In the genomic region with DNA sequence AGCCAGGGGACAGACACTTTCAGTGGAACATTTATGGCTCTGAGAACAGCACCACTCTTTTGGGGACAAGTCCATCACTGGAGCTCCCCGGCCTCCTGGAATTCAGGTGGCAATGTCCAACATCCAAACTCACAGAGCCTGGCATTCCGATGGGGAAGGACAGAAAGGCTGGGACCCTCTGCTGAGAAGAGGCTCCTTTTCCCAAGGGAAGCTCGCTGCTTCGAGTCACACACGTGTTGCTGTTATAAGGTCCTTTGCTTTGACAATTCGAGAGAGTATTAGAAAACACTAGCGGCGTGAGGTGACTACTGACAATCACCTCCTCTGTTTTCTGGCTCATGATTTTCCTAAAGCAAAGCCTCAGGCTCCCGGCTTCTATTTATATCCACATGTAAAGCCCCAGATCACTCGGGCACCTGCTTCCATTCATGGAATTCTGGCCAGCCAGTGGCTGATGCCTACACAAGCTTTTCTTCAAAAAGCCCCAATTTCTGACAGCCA, we compare ENCODE assay signal across 27 cellular contexts.
DNase-seq lines count a peak whose midpoint lies in the region; ATAC-seq and TF ChIP-seq lines count a peak whose summit lies in the region.
"Had no signal": no experiment of that assay in that cellular context is flagged by ENCODE, and none has a peak within 500 bp of the region (broad histone marks: within the 10 kb centered on the region; RNA-seq: fewer than 3 reads in every experiment).

No MANE protein-coding gene starts in this region.

- intact Hi-C loops in right cardiac atrium (cut with DNase I), result loop anchor here in 1 of 4 donors (10.0 kb wide), 1 partner anchor 733 kb away; no protein-coding TSS in a partner anchor
- intact Hi-C loops in sigmoid colon (cut with DNase I), result loop anchor here (10.0 kb wide), 1 partner anchor 613 kb away; no protein-coding TSS in a partner anchor

- no peaks in the 10 kb centered on the region for H3K9me3 Mint-ChIP-seq in activated CD8-positive, alpha-beta T cell treated with anti-CD3 and anti-CD28 coated beads, Interleukin-2, amount 10 ng/mL, durations not matched to agents 7 days and 5 days (ENCODE audit: insufficient read depth)
- H3K9me3 Mint-ChIP-seq: activated B cell treated with CpG ODN at 0.5 μM for 24 hours; activated naive CD4-positive, alpha-beta T cell treated with anti-CD3 and anti-CD28 coated beads, Interleukin-2, amount 50 U/mL, for 24 hours; immature natural killer cell; naive thymus-derived CD4-positive, alpha-beta T cell had no signal

- H3K4me3 ChIP-seq in DND-41 (ENCODE audit: low read depth in 1 of 2, low read length in 2 of 2), result no peak overlapping the region
- no peak overlapping the region for H3K4me3 ChIP-seq in right cardiac atrium (ENCODE audit: low read length)
- H3K4me3 ChIP-seq in sigmoid colon, result no peak overlapping the region
- no peak overlapping the region for H3K4me3 ChIP-seq in WERI-Rb-1 (ENCODE audit: low read depth, low read length)
- H3K4me3 ChIP-seq: breast epithelium, Peyer's patch, SJSA1, thoracic aorta, uterus had no signal

- H3K4me1 ChIP-seq in DND-41 (ENCODE audit: insufficient read depth, low read length), result peaks cover 18% of the 10 kb centered on the region
- peaks cover 3% of the 10 kb centered on the region for H3K4me1 ChIP-seq in right cardiac atrium (ENCODE audit: control insufficient read depth, insufficient read depth, low read length)
- peaks cover 0 to 57% (median 52%) of the 10 kb centered on the region in 4 donors for H3K4me1 ChIP-seq in sigmoid colon
- H3K4me1 ChIP-seq: Peyer's patch, SJSA1 had no signal

- POLR2A ChIA-PET in activated CD8-positive, alpha-beta T cell treated with anti-CD3 and anti-CD28 coated beads, Interleukin-2, amount 10 ng/mL, durations not matched to agents 7 days and 5 days (lab: Charles Lee), result no interaction called here

- peaks cover 5% of the 10 kb centered on the region for H3K4me1 Mint-ChIP-seq in activated CD8-positive, alpha-beta T cell treated with anti-CD3 and anti-CD28 coated beads, Interleukin-2, amount 10 ng/mL, durations not matched to agents 7 days and 5 days (ENCODE audit: low read depth)
- H3K4me1 Mint-ChIP-seq: activated B cell treated with CpG ODN at 0.5 μM for 24 hours; activated naive CD4-positive, alpha-beta T cell treated with anti-CD3 and anti-CD28 coated beads, Interleukin-2, amount 50 U/mL, for 24 hours had no signal

- DNase-seq in DND-41, result no peak
- DNase-seq in right cardiac atrium, result no peak
- DNase-seq in sigmoid colon, result peak; percentile 56
- no peak for DNase-seq in activated CD8-positive, alpha-beta T cell treated with anti-CD3 and anti-CD28 coated beads, Interleukin-2, amount 10 ng/mL, durations not matched to agents 7 days and 5 days
- no peak for DNase-seq in RPMI8226
- DNase-seq in WERI-Rb-1, result no peak
- DNase-seq: activated B cell treated with CpG ODN at 0.5 μM for 24 hours; amygdala; dermis blood vessel endothelial cell; immature natural killer cell; IMR-90; naive thymus-derived CD4-positive, alpha-beta T cell; NCI-H1048; NCI-H1694 treated with DMSO at 0.1 percent for 48 hours; NCI-H2171; NCI-H524; nucleus accumbens; Peyer's patch; stimulated activated CD4-positive, alpha-beta T cell treated with anti-CD3 and anti-CD28 coated beads, Interleukin-4, amount 100 ng/mL, for 4 hours; stimulated activated naive CD4-positive, alpha-beta T cell; uterus had no signal

- peaks cover 38% of the 10 kb centered on the region for H3K36me3 ChIP-seq in DND-41 (ENCODE audit: insufficient read depth, low read length)
- H3K36me3 ChIP-seq in sigmoid colon, result peaks cover 0 to 13% (median 4%) of the 10 kb centered on the region in 4 donors
- H3K36me3 ChIP-seq in WERI-Rb-1, result no peaks in the 10 kb centered on the region; the same call in 1 of the 2 replicates
- H3K36me3 ChIP-seq: breast epithelium, uterus had no signal

- TF ChIP-seq CTCF in DND-41 (IDR thresholded peaks at IDR 0.05; ENCODE audit: borderline replicate concordance, extremely low read depth, low read length, poor library complexity, severe bottlenecking) (no peak), sigmoid colon (IDR thresholded peaks at IDR 0.05) (no peak), WERI-Rb-1 (IDR thresholded peaks at IDR 0.05; ENCODE audit: low read depth, low read length) (no peak)

- H3K79me2 ChIP-seq in DND-41 (ENCODE audit: insufficient read depth, low read length), result peaks cover 4% of the 10 kb centered on the region; the same call in 1 of the 2 replicates

- no peaks in the 10 kb centered on the region for H3K27me3 Mint-ChIP-seq in activated CD8-positive, alpha-beta T cell treated with anti-CD3 and anti-CD28 coated beads, Interleukin-2, amount 10 ng/mL, durations not matched to agents 7 days and 5 days (ENCODE audit: low read depth)
- H3K27me3 Mint-ChIP-seq: activated B cell treated with CpG ODN at 0.5 μM for 24 hours; activated naive CD4-positive, alpha-beta T cell treated with anti-CD3 and anti-CD28 coated beads, Interleukin-2, amount 50 U/mL, for 24 hours; naive thymus-derived CD4-positive, alpha-beta T cell had no signal

- no peak overlapping the region for H3K4me3 Mint-ChIP-seq in activated CD8-positive, alpha-beta T cell treated with anti-CD3 and anti-CD28 coated beads, Interleukin-2, amount 10 ng/mL, durations not matched to agents 7 days and 5 days
- H3K4me3 Mint-ChIP-seq: activated B cell treated with CpG ODN at 0.5 μM for 24 hours; activated naive CD4-positive, alpha-beta T cell treated with anti-CD3 and anti-CD28 coated beads, Interleukin-2, amount 50 U/mL, for 24 hours; immature natural killer cell; naive thymus-derived CD4-positive, alpha-beta T cell had no signal

- WGBS in right cardiac atrium, result 73% methylated on average over 10 of the region's 10 CpGs
- WGBS in sigmoid colon, 2 donors, result 91 to 94% methylated on average over 10 of the region's 10 CpGs

- H3K9me3 ChIP-seq in DND-41 (ENCODE audit: insufficient read depth, low read length, severe bottlenecking) (no peaks in the 10 kb centered on the region), right cardiac atrium (ENCODE audit: control insufficient read depth, low read length) (no peaks in the 10 kb centered on the region), sigmoid colon (no peaks in the 10 kb centered on the region), WERI-Rb-1 (ENCODE audit: severe bottlenecking) (no peaks in the 10 kb centered on the region)
- H3K9me3 ChIP-seq: breast epithelium, Peyer's patch, SJSA1, thoracic aorta, uterus had no signal

- H2AFZ ChIP-seq in DND-41 (ENCODE audit: low read depth, low read length), result no peak overlapping the region

- TF ChIP-seq EP300 in sigmoid colon (IDR thresholded peaks at IDR 0.05), result no peak

- no peak overlapping the region for H3K4me2 ChIP-seq in DND-41 (ENCODE audit: insufficient read depth, low read length)

- H3K27me3 ChIP-seq in DND-41 (ENCODE audit: insufficient read depth, low read length, poor library complexity) (no peaks in the 10 kb centered on the region), right cardiac atrium (ENCODE audit: control insufficient read depth, insufficient read depth) (no peaks in the 10 kb centered on the region), sigmoid colon (no peaks in the 10 kb centered on the region), WERI-Rb-1 (ENCODE audit: insufficient read depth, low read depth, severe bottlenecking) (no peaks in the 10 kb centered on the region)
- H3K27me3 ChIP-seq: breast epithelium, Peyer's patch, SJSA1, uterus had no signal

- H3K27ac Mint-ChIP-seq in activated CD8-positive, alpha-beta T cell treated with anti-CD3 and anti-CD28 coated beads, Interleukin-2, amount 10 ng/mL, durations not matched to agents 7 days and 5 days, result no peak overlapping the region
- H3K27ac Mint-ChIP-seq: activated B cell treated with CpG ODN at 0.5 μM for 24 hours; activated naive CD4-positive, alpha-beta T cell treated with anti-CD3 and anti-CD28 coated beads, Interleukin-2, amount 50 U/mL, for 24 hours; immature natural killer cell had no signal

- ATAC-seq in DND-41 (ENCODE audit: insufficient read depth, low read depth) (no peak), right cardiac atrium (no peak), GM21360 (IDR thresholded peaks at IDR 0.05; ENCODE audit: unreplicated experiment) (no peak)
- no peak for ATAC-seq in activated CD8-positive, alpha-beta T cell treated with anti-CD3 and anti-CD28 coated beads, Interleukin-2, amount 10 ng/mL, durations not matched to agents 7 days and 5 days
- ATAC-seq: naive thymus-derived CD4-positive, alpha-beta T cell had no signal

- no peak for TF ChIP-seq POLR2A in sigmoid colon (IDR thresholded peaks at IDR 0.05)

- no peaks in the 10 kb centered on the region for H4K20me1 ChIP-seq in DND-41 (ENCODE audit: insufficient read depth, low read length)

- H3K36me3 Mint-ChIP-seq in activated CD8-positive, alpha-beta T cell treated with anti-CD3 and anti-CD28 coated beads, Interleukin-2, amount 10 ng/mL, durations not matched to agents 7 days and 5 days (ENCODE audit: low read depth), result peaks cover 3% of the 10 kb centered on the region

- H3K9ac ChIP-seq in DND-41 (ENCODE audit: low read depth, low read length), result no peak overlapping the region

- H3K27ac ChIP-seq in DND-41 (ENCODE audit: low read length) (peak overlapping the region; percentile 13; the same call in 1 of the 2 replicates), cingulate gyrus (ENCODE audit: low read depth, low read length) (peak overlapping the region; percentile 75), right cardiac atrium (ENCODE audit: low read length) (peak overlapping the region; percentile 53), sigmoid colon (peak overlapping the region; percentile 51 to 91 (median 74)), WERI-Rb-1 (no peak overlapping the region)
- H3K27ac ChIP-seq: breast epithelium, SJSA1, thoracic aorta, uterus had no signal

- CTCF ChIA-PET in activated CD8-positive, alpha-beta T cell treated with anti-CD3 and anti-CD28 coated beads, Interleukin-2, amount 10 ng/mL, durations not matched to agents 7 days and 5 days (lab: Charles Lee), result interaction anchor here (0.6 to 1.8 kb wide), 2 partner anchors 23 to 35 kb away, joined by 4 to 5 read pairs; no protein-coding TSS in a partner anchor
